1 cellular context compared by ENCODE assay signal in the genomic region with DNA sequence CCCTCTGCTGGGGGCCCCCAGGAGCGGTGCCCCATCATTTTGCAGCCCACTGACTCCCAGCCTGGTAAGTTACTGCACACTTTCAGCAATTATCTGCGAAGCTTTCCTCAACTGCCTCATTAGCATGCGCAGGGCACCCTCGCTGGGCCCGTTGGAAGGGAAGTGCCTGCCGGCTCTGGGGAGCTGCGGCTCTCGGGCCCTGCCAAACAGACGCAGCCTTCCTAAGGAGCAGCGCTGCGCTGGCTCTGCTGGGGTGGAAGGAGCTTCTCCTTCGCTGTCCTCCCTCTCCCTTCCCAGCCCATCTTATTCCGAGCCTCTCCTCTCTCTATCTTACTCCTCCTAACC.
TF ChIP-seq lines count a peak whose summit lies in the region.

No MANE protein-coding gene starts in this region.

TF ChIP-seq in GM23338, 12 proteins besides CTCF, POLR2A, EP300 and RAD21 (continued from another document):
- no peak for TF ChIP-seq ZNF114 (CRISPR knock-in tag; IDR thresholded peaks at IDR 0.05)
